In the genomic region with DNA sequence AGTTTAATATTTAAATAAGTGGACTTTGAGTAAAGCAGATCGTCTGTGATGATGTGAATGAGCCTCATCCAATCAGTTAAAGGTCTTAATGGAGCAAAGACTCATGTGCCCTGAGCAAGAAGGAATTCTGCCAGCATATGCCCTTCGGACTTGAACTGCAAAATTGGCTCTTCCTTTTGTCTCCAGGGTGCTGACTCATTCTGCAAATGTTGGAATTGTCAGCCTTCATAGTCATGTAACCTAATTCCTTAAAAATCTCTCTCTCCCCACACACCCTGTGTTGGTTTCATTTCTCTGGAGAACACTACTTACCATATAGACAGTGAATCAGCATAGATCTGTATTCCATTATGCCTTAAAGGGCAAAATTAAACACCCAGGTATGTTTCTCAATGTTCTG, we compare ENCODE assay signal across 17 cellular contexts.
DNase-seq lines count a peak whose midpoint lies in the region; ATAC-seq and TF ChIP-seq lines count a peak whose summit lies in the region.
"Had no signal": no experiment of that assay in that cellular context is flagged by ENCODE, and none has a peak within 500 bp of the region (broad histone marks: within the 10 kb centered on the region; RNA-seq: fewer than 3 reads in every experiment).

No MANE protein-coding gene starts in this region.

- H2BK5ac ChIP-seq in H9 (ENCODE audit: insufficient read length, low read length): no peak overlapping the region

- no peak overlapping the region for H3K18ac ChIP-seq in H9 (ENCODE audit: insufficient read length, low read depth, low read length)

- WGBS in H9 (ENCODE audit: extremely low coverage, insufficient read length, low lambda C conversion rate): no CpG with 5 or more reads among the region's 2 CpGs

- no peaks in the 10 kb centered on the region for H3K9me3 Mint-ChIP-seq in H9
- H3K9me3 Mint-ChIP-seq in activated naive CD8-positive, alpha-beta T cell treated with anti-CD3 and anti-CD28 coated beads for 36 hours: peaks cover 5% of the 10 kb centered on the region
- H3K9me3 Mint-ChIP-seq: nephron progenitor cell had no signal

- H4K8ac ChIP-seq in H9 (replicated peaks; ENCODE audit: insufficient read length, low read depth, low read length): no peak overlapping the region

- H3K27ac ChIP-seq in HCT116 (ENCODE audit: low read depth, low read length) (no peak overlapping the region), H9 (ENCODE audit: insufficient read length, low read depth, low read length) (no peak overlapping the region)
- H3K27ac ChIP-seq: lower lobe of right lung, upper lobe of right lung had no signal

- DNase-seq in HCT116 (ENCODE audit: low read depth, low spot score): no peak
- DNase-seq in fibroblast of gingiva (ENCODE audit: low read depth): peak; percentile 56
- DNase-seq in smooth muscle cell of the brain vasculature (ENCODE audit: low read depth, low spot score): peak; percentile 6
- DNase-seq in H9: no peak
- no peak for DNase-seq in activated naive CD8-positive, alpha-beta T cell treated with anti-CD3 and anti-CD28 coated beads for 36 hours
- DNase-seq: activated CD4-positive, CD25-positive, alpha-beta regulatory T cell; activated gamma-delta T cell treated with Interleukin-2 at 50 U/mL for 16 hours; C1 segment of cervical spinal cord; effector memory CD4-positive, alpha-beta T cell; EL; Karpas-422; lower lobe of right lung; nephron progenitor cell; upper lobe of right lung had no signal

- H3K36me3 ChIP-seq in HCT116 (ENCODE audit: control insufficient read depth in 1 of 2, insufficient read depth in 2 of 2, low read length in 2 of 2): no peaks in the 10 kb centered on the region
- H3K36me3 ChIP-seq: lower lobe of right lung, upper lobe of right lung had no signal

- CTCF ChIA-PET in HCT116 (lab: Charles Lee): no interaction called here

- peak overlapping the region; percentile 54 for H2AFZ ChIP-seq in HCT116 (ENCODE audit: low read depth, low read length, poor library complexity, severe bottlenecking)
- no peak overlapping the region for H2AFZ ChIP-seq in H9 (ENCODE audit: low read length)

- H2BK20ac ChIP-seq in H9 (ENCODE audit: low read depth, low read length, poor library complexity, severe bottlenecking): no peak overlapping the region

- H3K56ac ChIP-seq in H9 (ENCODE audit: insufficient read length, low read depth, low read length): no peak overlapping the region

- H3K9ac ChIP-seq in HCT116 (ENCODE audit: low read length): no peak overlapping the region
- H3K9ac ChIP-seq in H9 (ENCODE audit: extremely low read depth, insufficient read length, low read length): no peak overlapping the region

- no peaks in the 10 kb centered on the region for H3K79me2 ChIP-seq in HCT116 (ENCODE audit: insufficient read depth, low read length)
- H3K79me2 ChIP-seq in H9 (ENCODE audit: insufficient read depth, low read length): no peaks in the 10 kb centered on the region

- RAD21 ChIA-PET in HCT116 (lab: Charles Lee; ENCODE audit: low non-redundant PET in 1 of 2, low total read pairs in 2 of 2, uncharacterized antibody in 2 of 2, unreplicated experiment in 2 of 2): interaction anchor here in 1 of 2 experiments (0.7 kb wide), 1 partner anchor 67 kb away, joined by 3 read pairs; no protein-coding TSS in a partner anchor

- H3T11ph ChIP-seq in H9 (ENCODE audit: low read length): no peak overlapping the region

- no peaks in the 10 kb centered on the region for H3K27me3 ChIP-seq in HCT116 (ENCODE audit: insufficient read depth, low read length)
- no peaks in the 10 kb centered on the region for H3K27me3 ChIP-seq in H9 (ENCODE audit: insufficient read depth, low read length)
- H3K27me3 ChIP-seq: upper lobe of right lung had no signal

- H3K9me2 ChIP-seq in HCT116 (ENCODE audit: insufficient read depth): no peaks in the 10 kb centered on the region

- no peaks in the 10 kb centered on the region for H3K23me2 ChIP-seq in H9 (ENCODE audit: insufficient read length, low read depth, low read length, poor library complexity, severe bottlenecking)

- no peak for TF ChIP-seq POLR2A in HCT116 (IDR thresholded peaks at IDR 0.05; ENCODE audit: borderline replicate concordance, extremely low read depth, insufficient read depth, insufficient read length)

- peaks cover 0 to 6% of the 10 kb centered on the region in 2 experiments; a peak in 2 of 4 replicates for H3K4me1 Mint-ChIP-seq in H9
- H3K4me1 Mint-ChIP-seq in activated naive CD8-positive, alpha-beta T cell treated with anti-CD3 and anti-CD28 coated beads for 36 hours: no peaks in the 10 kb centered on the region
- H3K4me1 Mint-ChIP-seq: nephron progenitor cell; stimulated activated effector memory CD8-positive, alpha-beta T cell treated with anti-CD3 and anti-CD28 coated beads, Interleukin-12 subunit alpha, Interleukin-12 subunit beta, amount 100 ng/mL, for 72 hours had no signal

- H3K27ac Mint-ChIP-seq in H9: no peak overlapping the region
- H3K27ac Mint-ChIP-seq in activated naive CD8-positive, alpha-beta T cell treated with anti-CD3 and anti-CD28 coated beads for 36 hours: no peak overlapping the region
- H3K27ac Mint-ChIP-seq: nephron progenitor cell; stimulated activated effector memory CD8-positive, alpha-beta T cell treated with anti-CD3 and anti-CD28 coated beads, Interleukin-12 subunit alpha, Interleukin-12 subunit beta, amount 100 ng/mL, for 72 hours had no signal

- H2BK120ac ChIP-seq in H9 (ENCODE audit: low read depth, low read length, poor library complexity, severe bottlenecking): no peak overlapping the region

- no peaks in the 10 kb centered on the region for H4K20me1 ChIP-seq in HCT116 (ENCODE audit: insufficient read depth)
- H4K20me1 ChIP-seq in H9 (ENCODE audit: control insufficient read depth, insufficient read depth, insufficient read length): no peaks in the 10 kb centered on the region

- BruUV-seq in HCT116 (replicated peaks; lab: Mats Ljungman, UMichigan): no TSS peak

- no peak overlapping the region for H3K4ac ChIP-seq in H9 (ENCODE audit: low read depth, low read length)

- H2AK5ac ChIP-seq in H9 (ENCODE audit: insufficient read length, low read length): no peak overlapping the region

- no peaks in the 10 kb centered on the region for H3K9me3 ChIP-seq in HCT116 (ENCODE audit: control insufficient read depth in 1 of 2, insufficient read depth in 1 of 2, low read depth in 1 of 2, low read length in 2 of 2)
- H3K9me3 ChIP-seq in H9 (ENCODE audit: control insufficient read depth, low read depth, low read length): no peaks in the 10 kb centered on the region
- H3K9me3 ChIP-seq: lower lobe of right lung, upper lobe of right lung had no signal

- H3K23ac ChIP-seq in H9 (ENCODE audit: insufficient read length, low read depth, low read length): no peak overlapping the region

- no peak overlapping the region for H4K91ac ChIP-seq in H9 (ENCODE audit: insufficient read length, low read depth, low read length)

- H3K36me3 Mint-ChIP-seq in H9 (ENCODE audit: insufficient read depth in 1 of 3, low read depth in 3 of 3): no peaks in the 10 kb centered on the region
- H3K36me3 Mint-ChIP-seq in activated naive CD8-positive, alpha-beta T cell treated with anti-CD3 and anti-CD28 coated beads for 36 hours: no peaks in the 10 kb centered on the region
- H3K36me3 Mint-ChIP-seq: stimulated activated effector memory CD8-positive, alpha-beta T cell treated with anti-CD3 and anti-CD28 coated beads, Interleukin-12 subunit alpha, Interleukin-12 subunit beta, amount 100 ng/mL, for 72 hours had no signal

- POLR2A ChIA-PET in HCT116 (lab: Charles Lee): no interaction called here

- H3K4me3 ChIP-seq in HCT116 (replicated peaks in 1 of 2; ENCODE audit: low read depth in 1 of 2, low read length in 2 of 2): no peak overlapping the region
- H3K4me3 ChIP-seq: lower lobe of right lung, upper lobe of right lung had no signal

- H3K79me1 ChIP-seq in H9 (ENCODE audit: insufficient read depth, low read depth, low read length, poor library complexity, severe bottlenecking): no peaks in the 10 kb centered on the region

- intact Hi-C loops in HCT116 (cut with micrococcal nuclease): no loop called here

- no peak; the same call in 1 of the 2 replicates for ATAC-seq in HCT116
- ATAC-seq in SK-N-SH treated with all-trans-retinoic acid at 6 μM for 48 hours: peak; percentile 87
- ATAC-seq in HG03025 (IDR thresholded peaks at IDR 0.05; ENCODE audit: low FRiP score, unreplicated experiment): no peak
- ATAC-seq: lower lobe of right lung; stimulated activated effector memory CD8-positive, alpha-beta T cell treated with anti-CD3 and anti-CD28 coated beads, Interleukin-12 subunit alpha, Interleukin-12 subunit beta, amount 100 ng/mL, for 72 hours; upper lobe of right lung had no signal

- H3K4me2 ChIP-seq in HCT116 (ENCODE audit: low read length): peak overlapping the region; percentile 20
- no peak overlapping the region for H3K4me2 ChIP-seq in H9 (ENCODE audit: insufficient read depth, insufficient read length, low read length)

- H3K4me3 Mint-ChIP-seq in H9: no peak overlapping the region
- H3K4me3 Mint-ChIP-seq in activated naive CD8-positive, alpha-beta T cell treated with anti-CD3 and anti-CD28 coated beads for 36 hours: no peak overlapping the region
- H3K4me3 Mint-ChIP-seq: nephron progenitor cell; stimulated activated effector memory CD8-positive, alpha-beta T cell treated with anti-CD3 and anti-CD28 coated beads, Interleukin-12 subunit alpha, Interleukin-12 subunit beta, amount 100 ng/mL, for 72 hours had no signal

- H3K4me1 ChIP-seq in HCT116 (ENCODE audit: control insufficient read depth in 1 of 2, insufficient read depth in 2 of 2, low read length in 2 of 2) (peaks cover 0 to 6% of the 10 kb centered on the region in 2 experiments; a peak in 2 of 4 replicates), H9 (ENCODE audit: insufficient read depth, low read length) (no peaks in the 10 kb centered on the region)
- H3K4me1 ChIP-seq: lower lobe of right lung, upper lobe of right lung had no signal

- H4K5ac ChIP-seq in H9 (ENCODE audit: insufficient read length, low read depth, low read length): no peak overlapping the region

- H3K14ac ChIP-seq in H9 (ENCODE audit: insufficient read depth, low read length): no peak overlapping the region

- no peak for TF ChIP-seq CTCF in HCT116 (IDR thresholded peaks at IDR 0.05 in 2 of 3, conservative IDR thresholded peaks at IDR 0.05 in 1 of 3; ENCODE audit: borderline replicate concordance in 1 of 3, insufficient read depth in 1 of 3, low read depth in 2 of 3, low read length in 2 of 3)
- TF ChIP-seq CTCF in H9 (conservative IDR thresholded peaks at IDR 0.05): no peak

- TF ChIP-seq RAD21 in HCT116 (IDR thresholded peaks at IDR 0.05; ENCODE audit: low read depth): no peak

- H2BK15ac ChIP-seq in H9 (ENCODE audit: low read depth, low read length): no peak overlapping the region

- no peak overlapping the region for H2BK12ac ChIP-seq in H9 (ENCODE audit: insufficient read length, low read depth, low read length)

- no peaks in the 10 kb centered on the region for H3K27me3 Mint-ChIP-seq in H9 (ENCODE audit: low read depth)
- no peaks in the 10 kb centered on the region for H3K27me3 Mint-ChIP-seq in activated naive CD8-positive, alpha-beta T cell treated with anti-CD3 and anti-CD28 coated beads for 36 hours

TF ChIP-seq in HCT116, 20 proteins besides CTCF, POLR2A, EP300 and RAD21 (continues in another document):
- TF ChIP-seq ZFX (IDR thresholded peaks at IDR 0.05) (no peak), FOSL1 (IDR thresholded peaks at IDR 0.05; ENCODE audit: low read depth) (peak; percentile 30; the same call in 1 of the 2 replicates)

TF ChIP-seq in SK-N-SH treated with all-trans-retinoic acid at 6 μM for 48 hours, 23 proteins besides CTCF, POLR2A, EP300 and RAD21 (continues in another document):
- TF ChIP-seq RARB (CRISPR knock-in tag; IDR thresholded peaks at IDR 0.05) (no peak), PPARA (CRISPR knock-in tag; IDR thresholded peaks at IDR 0.05; ENCODE audit: borderline replicate concordance) (no peak)

Comparison
In these comparisons a context has a peak if more than half of its experiments do, and no peak if none do; other contexts are left out.
1. DNase-seq: peak in fibroblast of gingiva (single experiment) and smooth muscle cell of the brain vasculature (single experiment); none in HCT116 (single experiment), H9 (single experiment) and activated naive CD8-positive, alpha-beta T cell treated with anti-CD3 and anti-CD28 coated beads for 36 hours (single experiment).